Comparison of ENCODE assay signal across 22 cellular contexts in genomic region chrX:108353452-108353851, GRCh38.
"Had no signal": no experiment of that assay in that cellular context is flagged by ENCODE, and none has a peak within 500 bp of the region (broad histone marks: within the 10 kb centered on the region; RNA-seq: fewer than 3 reads in every experiment).

No MANE protein-coding gene starts in this region.

- H3K4me1 ChIP-seq: foreskin keratinocyte, heart left ventricle, right lobe of liver, tibial nerve had no signal

- DNase-seq: activated CD4-positive, alpha-beta T cell treated with anti-CD3 and anti-CD28 coated beads, Interleukin-2, amount 10 ng/mL, durations not matched to agents 24 days and 14 days; activated CD8-positive, alpha-beta memory T cell treated with anti-CD3 and anti-CD28 coated beads, Interleukin-2, amount 10 ng/mL, durations not matched to agents 7 days and 5 days; activated CD8-positive, alpha-beta T cell treated with anti-CD3 and anti-CD28 coated beads, Interleukin-2, amount 10 ng/mL, durations not matched to agents 7 days and 5 days; activated naive CD4-positive, alpha-beta T cell treated with Interleukin-2 at 50 U/mL for 16 hours; activated T-cell treated with anti-CD3 and anti-CD28 coated beads, Interleukin-2, amount 50 U/mL, for 72 hours; aorta; brain microvascular endothelial cell; dorsolateral prefrontal cortex; effector memory CD4-positive, alpha-beta T cell; foreskin keratinocyte; heart left ventricle; hypothalamus; natural killer cell; right lobe of liver; stimulated activated CD4-positive, alpha-beta T cell treated with anti-CD3 and anti-CD28 coated beads, Interleukin-2, amount 100 ng/mL, for 48 hours; stimulated activated naive CD4-positive, alpha-beta T cell treated with Interleukin-2 at 50 U/mL for 16 hours; T-helper 1 cell had no signal

- ATAC-seq: activated CD4-positive, CD25-positive, alpha-beta regulatory T cell treated with anti-CD3 and anti-CD28 coated beads, Interleukin-2, amount 50 U/mL, for 24 hours; activated CD8-positive, alpha-beta memory T cell treated with anti-CD3 and anti-CD28 coated beads, Interleukin-2, amount 10 ng/mL, durations not matched to agents 7 days and 5 days; activated CD8-positive, alpha-beta T cell treated with anti-CD3 and anti-CD28 coated beads, Interleukin-2, amount 10 ng/mL, durations not matched to agents 7 days and 5 days; activated T-cell treated with anti-CD3 and anti-CD28 coated beads, Interleukin-2, amount 50 U/mL, for 72 hours; foreskin keratinocyte; heart left ventricle; natural killer cell; right lobe of liver had no signal

- H3K36me3 ChIP-seq: brain microvascular endothelial cell, heart left ventricle, neutrophil, right lobe of liver, tibial nerve had no signal

- H3K27ac ChIP-seq: brain microvascular endothelial cell, coronary artery, dorsolateral prefrontal cortex, foreskin keratinocyte, heart left ventricle, neutrophil, right lobe of liver, tibial nerve, VCaP had no signal

- H3K4me3 ChIP-seq: coronary artery, dorsolateral prefrontal cortex, heart left ventricle, right lobe of liver, tibial nerve had no signal

- H3K9me3 ChIP-seq: heart left ventricle, neutrophil, right lobe of liver, tibial nerve had no signal

- H3K27me3 ChIP-seq: brain microvascular endothelial cell, foreskin keratinocyte, neutrophil, right lobe of liver had no signal
